In the genomic region with DNA sequence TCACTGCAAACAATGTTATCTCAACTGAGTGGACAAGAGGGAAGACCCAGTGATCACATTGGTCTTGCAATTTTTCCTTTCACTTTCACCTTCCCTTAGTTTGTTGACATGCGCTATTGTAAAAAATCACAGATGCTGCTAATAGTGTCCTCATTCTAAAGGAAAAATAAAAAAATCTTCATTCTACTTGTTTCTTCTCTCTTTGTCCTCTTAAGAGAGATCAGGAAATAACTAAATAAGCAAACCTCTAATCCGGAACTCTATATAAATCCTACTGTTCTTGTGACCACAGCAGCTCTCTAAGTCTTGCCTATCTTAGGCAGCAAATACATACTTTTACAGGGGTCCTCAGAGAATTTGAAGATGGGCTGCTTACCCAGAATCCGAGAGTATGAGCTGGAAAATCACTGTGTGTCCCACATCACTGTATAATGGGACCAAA, we compare ENCODE assay signal across 9 cellular contexts.
DNase-seq lines count a peak whose midpoint lies in the region; ATAC-seq and TF ChIP-seq lines count a peak whose summit lies in the region.
"Had no signal": no experiment of that assay in that cellular context is flagged by ENCODE, and none has a peak within 500 bp of the region (broad histone marks: within the 10 kb centered on the region; RNA-seq: fewer than 3 reads in every experiment).

No MANE protein-coding gene starts in this region.

- no peaks in the 10 kb centered on the region for H3K9me3 ChIP-seq in fibroblast of lung (ENCODE audit: control insufficient read depth, insufficient read depth, low read depth, low read length)

- H3K36me3 ChIP-seq in fibroblast of lung (ENCODE audit: control insufficient read depth, insufficient read depth, low read length): no peaks in the 10 kb centered on the region

- intact Hi-C loops in posterior cingulate gyrus (cut with DNase I): no loop called here

- no peak overlapping the region for H3K27ac Mint-ChIP-seq in activated T-cell treated with anti-CD3 and anti-CD28 coated beads, Interleukin-2, amount 50 U/mL, for 72 hours

- H3K4me1 ChIP-seq in fibroblast of lung (ENCODE audit: control insufficient read depth, extremely low read depth, insufficient read depth, low read length): peaks cover 10% of the 10 kb centered on the region

- H3K27me3 Mint-ChIP-seq in activated T-cell treated with anti-CD3 and anti-CD28 coated beads, Interleukin-2, amount 50 U/mL, for 72 hours (ENCODE audit: low read depth): no peaks in the 10 kb centered on the region

- no peak overlapping the region for H3K4me3 Mint-ChIP-seq in activated T-cell treated with anti-CD3 and anti-CD28 coated beads, Interleukin-2, amount 50 U/mL, for 72 hours

- no peaks in the 10 kb centered on the region for H3K27me3 ChIP-seq in fibroblast of lung (ENCODE audit: control insufficient read depth, insufficient read depth, low read length)

- no peaks in the 10 kb centered on the region for H3K36me3 Mint-ChIP-seq in activated T-cell treated with anti-CD3 and anti-CD28 coated beads, Interleukin-2, amount 50 U/mL, for 72 hours (ENCODE audit: insufficient read depth in 2 of 2)

- ATAC-seq in GM19324 (IDR thresholded peaks at IDR 0.05; ENCODE audit: low FRiP score, unreplicated experiment): peak; percentile 94
- no peak for ATAC-seq in GM18873 (IDR thresholded peaks at IDR 0.05; ENCODE audit: low FRiP score, unreplicated experiment)
- ATAC-seq in HG03354 (IDR thresholded peaks at IDR 0.05; ENCODE audit: poor library complexity, severe bottlenecking, unreplicated experiment): no peak
- ATAC-seq in activated T-cell treated with anti-CD3 and anti-CD28 coated beads, Interleukin-2, amount 50 U/mL, for 72 hours (replicated peaks in 1 of 2): no peak

- H3K9me3 Mint-ChIP-seq in activated T-cell treated with anti-CD3 and anti-CD28 coated beads, Interleukin-2, amount 50 U/mL, for 72 hours: peaks cover 4 to 7% of the 10 kb centered on the region in 2 donors

- H3K79me2 ChIP-seq in fibroblast of lung (ENCODE audit: control insufficient read depth, insufficient read depth, low read length): peaks cover 10% of the 10 kb centered on the region

- peak overlapping the region; percentile 76 for H3K27ac ChIP-seq in fibroblast of lung (ENCODE audit: insufficient read depth, low read length)

- H3K9ac ChIP-seq in fibroblast of lung (ENCODE audit: insufficient read depth, low read length): peak overlapping the region; percentile 36

- peak overlapping the region; percentile 37 to 62 (median 48) for H3K4me3 ChIP-seq in fibroblast of lung (replicated peaks in 1 of 4; ENCODE audit: control extremely low read depth in 1 of 4, insufficient read depth in 1 of 4, low read depth in 3 of 4, low read length in 4 of 4)

- peak overlapping the region; percentile 90 for H3K4me2 ChIP-seq in fibroblast of lung (ENCODE audit: extremely low read depth, insufficient read depth, low read length)

- peak overlapping the region; percentile 45 for H2AFZ ChIP-seq in fibroblast of lung (ENCODE audit: low read length)

- no peaks in the 10 kb centered on the region for H4K20me1 ChIP-seq in fibroblast of lung (ENCODE audit: control insufficient read depth, extremely low read depth, insufficient read depth, low read length)

- no peak for TF ChIP-seq CTCF in fibroblast of lung (conservative IDR thresholded peaks at IDR 0.05 in 1 of 2, IDR thresholded peaks at IDR 0.05 in 1 of 2; ENCODE audit: low read depth in 1 of 2, low read length in 2 of 2)

- DNase-seq in NCI-H2029 (lab: John Stamatoyannopoulos, UW): peak; percentile 43
- peak in 1 of 2 donors; percentile 61 for DNase-seq in fibroblast of lung (ENCODE audit: low read depth in 2 of 2)
- DNase-seq in smooth muscle cell of the brain vasculature (ENCODE audit: low read depth, low spot score): peak; percentile 15
- no peak for DNase-seq in activated T-cell treated with anti-CD3 and anti-CD28 coated beads, Interleukin-2, amount 50 U/mL, for 72 hours
- DNase-seq in posterior cingulate gyrus: no peak
- DNase-seq: cerebellar nuclear complex had no signal

- no peaks in the 10 kb centered on the region for H3K4me1 Mint-ChIP-seq in activated T-cell treated with anti-CD3 and anti-CD28 coated beads, Interleukin-2, amount 50 U/mL, for 72 hours (ENCODE audit: low read depth)

Comparison
In these comparisons a context has a peak if more than half of its experiments do, and no peak if none do; other contexts are left out.
1. DNase-seq: peak in NCI-H2029 (single experiment) and smooth muscle cell of the brain vasculature (single experiment); none in activated T-cell treated with anti-CD3 and anti-CD28 coated beads, Interleukin-2, amount 50 U/mL, for 72 hours (0 of 2) and posterior cingulate gyrus (0 of 10).